19 cellular contexts compared by ENCODE assay signal in the genomic region with DNA sequence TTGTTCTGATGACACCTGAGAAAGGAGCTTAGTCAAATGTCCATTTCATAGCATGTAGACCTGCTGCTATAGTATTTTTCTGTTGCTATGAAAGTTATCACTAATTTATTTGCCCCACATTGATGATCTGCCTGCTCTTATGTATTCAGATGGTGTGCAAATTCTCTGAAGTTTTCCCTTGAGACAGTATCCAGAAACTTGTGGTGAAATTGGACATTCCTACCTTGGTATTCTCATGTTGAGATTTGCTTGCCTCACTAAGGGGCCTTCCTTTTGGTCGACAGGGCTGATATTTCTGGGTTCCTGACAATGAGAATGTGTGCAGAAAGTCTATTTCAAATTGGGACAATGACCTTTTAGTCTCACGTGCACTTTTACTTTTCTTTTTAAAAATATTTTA.
DNase-seq lines count a peak whose midpoint lies in the region; ATAC-seq and TF ChIP-seq lines count a peak whose summit lies in the region.
"Had no signal": no experiment of that assay in that cellular context is flagged by ENCODE, and none has a peak within 500 bp of the region (broad histone marks: within the 10 kb centered on the region; RNA-seq: fewer than 3 reads in every experiment).

No MANE protein-coding gene starts in this region.

- no peaks in the 10 kb centered on the region for H3K9me3 Mint-ChIP-seq in activated CD8-positive, alpha-beta T cell treated with anti-CD3 and anti-CD28 coated beads for 36 hours
- peaks cover 13% of the 10 kb centered on the region for H3K9me3 Mint-ChIP-seq in WTC11
- H3K9me3 Mint-ChIP-seq: HFFc6 had no signal

- peak overlapping the region; percentile 48 for H3K9ac ChIP-seq in mesenchymal stem cell (ENCODE audit: low read length)
- H3K9ac ChIP-seq: BLaER1 treated with 17β-estradiol and CSF1 and Interleukin-3, amounts not matched to agents 10 nM and 100 nM had no signal

- no peaks in the 10 kb centered on the region for H3K4me1 Mint-ChIP-seq in activated CD8-positive, alpha-beta T cell treated with anti-CD3 and anti-CD28 coated beads for 36 hours (ENCODE audit: low read depth)
- peaks cover 12% of the 10 kb centered on the region for H3K4me1 Mint-ChIP-seq in WTC11

- H4K8ac ChIP-seq in mesenchymal stem cell (ENCODE audit: low read length), result no peak overlapping the region

- DNase-seq in RWPE2 (ENCODE audit: low spot score) (no peak), choroid plexus epithelial cell (ENCODE audit: low read depth) (peak; percentile 47), mesenchymal stem cell (no peak), globus pallidus (ENCODE audit: low spot score) (no peak), WTC11 (ENCODE audit: low spot score) (no peak)
- DNase-seq in activated CD8-positive, alpha-beta T cell treated with anti-CD3 and anti-CD28 coated beads for 36 hours, result no peak
- DNase-seq: Calu3; CD8-positive, alpha-beta T cell; H7; NCI-H1417 treated with DMSO at 0.1 percent for 48 hours; NCI-H187 treated with DMSO at 0.1 percent for 48 hours; NCI-H2227 treated with DMSO at 0.1 percent for 48 hours; NCI-H510A treated with DMSO at 0.1 percent for 48 hours; NCI-H774; SHP77 treated with DMSO at 0.1 percent for 48 hours had no signal

- no peaks in the 10 kb centered on the region for H3K79me2 ChIP-seq in ACC112 (ENCODE audit: control insufficient read depth, insufficient read depth, low read length, unreplicated experiment)

- H3K36me3 ChIP-seq in ACC112 (ENCODE audit: insufficient read depth, low read length), result no peaks in the 10 kb centered on the region
- no peaks in the 10 kb centered on the region for H3K36me3 ChIP-seq in RWPE2 (ENCODE audit: low read depth)
- no peaks in the 10 kb centered on the region for H3K36me3 ChIP-seq in mesenchymal stem cell (ENCODE audit: control insufficient read depth in 1 of 2, insufficient read depth in 2 of 2, low read depth in 1 of 2, low read length in 2 of 2)
- H3K36me3 ChIP-seq: BLaER1 treated with 17β-estradiol and CSF1 and Interleukin-3, amounts not matched to agents 10 nM and 100 nM had no signal

- H4K91ac ChIP-seq in mesenchymal stem cell (ENCODE audit: low read length), result no peak overlapping the region

- no peak overlapping the region for H2BK5ac ChIP-seq in mesenchymal stem cell (ENCODE audit: low read depth, low read length, poor library complexity, severe bottlenecking)

- no peaks in the 10 kb centered on the region for H3K27me3 Mint-ChIP-seq in activated CD8-positive, alpha-beta T cell treated with anti-CD3 and anti-CD28 coated beads for 36 hours
- no peaks in the 10 kb centered on the region for H3K27me3 Mint-ChIP-seq in WTC11 (ENCODE audit: low read depth)

- no peak overlapping the region for H3K14ac ChIP-seq in mesenchymal stem cell (ENCODE audit: low read length in 2 of 2)

- no peak overlapping the region for H2BK15ac ChIP-seq in mesenchymal stem cell (ENCODE audit: low read depth, poor library complexity, severe bottlenecking)

- H3K27ac ChIP-seq in ACC112 (ENCODE audit: low read depth, low read length) (peak overlapping the region; percentile 54; the same call in 1 of the 2 replicates), RWPE2 (ENCODE audit: poor library complexity, severe bottlenecking) (peak overlapping the region; percentile 53), mesenchymal stem cell (ENCODE audit: low read length, poor library complexity, severe bottlenecking) (no peak overlapping the region)
- H3K27ac ChIP-seq: BLaER1 treated with 17β-estradiol and CSF1 and Interleukin-3, amounts not matched to agents 10 nM and 100 nM; HL-60 had no signal

- H3K4me3 ChIP-seq in ACC112 (ENCODE audit: low read depth, low read length) (0 out of 2 replicates have a peak overlapping the region, but pooled peaks have one; percentile 8), RWPE2 (ENCODE audit: severe bottlenecking) (no peak overlapping the region), choroid plexus epithelial cell (ENCODE audit: low read depth, low read length) (no peak overlapping the region), mesenchymal stem cell (ENCODE audit: insufficient read depth in 1 of 2, low read depth in 1 of 2, low read length in 2 of 2) (no peak overlapping the region)
- H3K4me3 ChIP-seq: BLaER1 treated with 17β-estradiol and CSF1 and Interleukin-3, amounts not matched to agents 10 nM and 100 nM had no signal

- POLR2A ChIA-PET in activated CD8-positive, alpha-beta T cell treated with anti-CD3 and anti-CD28 coated beads for 36 hours (lab: Charles Lee), result no interaction called here
- POLR2A ChIA-PET in WTC11 (lab: Charles Lee), result no interaction called here

- H3K36me3 Mint-ChIP-seq in activated CD8-positive, alpha-beta T cell treated with anti-CD3 and anti-CD28 coated beads for 36 hours (ENCODE audit: low read depth), result no peaks in the 10 kb centered on the region
- H3K36me3 Mint-ChIP-seq in WTC11, result 0 out of 2 replicates have a peak, but pooled peaks cover 3% of the 10 kb centered on the region
- H3K36me3 Mint-ChIP-seq: CD8-positive, alpha-beta T cell had no signal

- H2BK120ac ChIP-seq in mesenchymal stem cell (ENCODE audit: low read depth, low read length), result no peak overlapping the region

- H3K4me1 ChIP-seq in ACC112 (ENCODE audit: control insufficient read depth, insufficient read depth, low read length, unreplicated experiment) (peaks cover 11% of the 10 kb centered on the region), RWPE2 (ENCODE audit: insufficient read depth, poor library complexity, severe bottlenecking) (peaks cover 15% of the 10 kb centered on the region), mesenchymal stem cell (ENCODE audit: control insufficient read depth, insufficient read depth, low read depth, low read length) (no peaks in the 10 kb centered on the region)

- WGBS in mesenchymal stem cell, result 29% methylated on average over 1 of the region's 2 CpGs

- H3K23ac ChIP-seq in mesenchymal stem cell (ENCODE audit: low read length in 2 of 2), result no peak overlapping the region

- no peak overlapping the region for H2AK5ac ChIP-seq in mesenchymal stem cell (ENCODE audit: low read length, severe bottlenecking)

- no peak overlapping the region for H3K4me3 Mint-ChIP-seq in activated CD8-positive, alpha-beta T cell treated with anti-CD3 and anti-CD28 coated beads for 36 hours
- H3K4me3 Mint-ChIP-seq in WTC11, result no peak overlapping the region
- H3K4me3 Mint-ChIP-seq: CD8-positive, alpha-beta T cell had no signal

- no peak overlapping the region for H3K18ac ChIP-seq in mesenchymal stem cell (ENCODE audit: low read depth in 1 of 2, low read length in 2 of 2)

- H3K9me3 ChIP-seq in RWPE2 (ENCODE audit: severe bottlenecking) (no peaks in the 10 kb centered on the region), mesenchymal stem cell (ENCODE audit: control insufficient read depth, low read length) (no peaks in the 10 kb centered on the region)

- H3K79me1 ChIP-seq in mesenchymal stem cell (replicated peaks; ENCODE audit: low read length, poor library complexity, severe bottlenecking), result no peaks in the 10 kb centered on the region

- CTCF ChIA-PET in activated CD8-positive, alpha-beta T cell treated with anti-CD3 and anti-CD28 coated beads for 36 hours (lab: Charles Lee), result no interaction called here
- CTCF ChIA-PET in WTC11 (lab: Charles Lee), result no interaction called here

- H3K4ac ChIP-seq in mesenchymal stem cell (ENCODE audit: low read depth in 1 of 2, low read length in 2 of 2), result no peak overlapping the region

- no peak overlapping the region for H3K4me2 ChIP-seq in mesenchymal stem cell (ENCODE audit: low read length, poor library complexity, severe bottlenecking)
- H3K4me2 ChIP-seq: BLaER1 treated with 17β-estradiol and CSF1 and Interleukin-3, amounts not matched to agents 10 nM and 100 nM had no signal

- H2BK12ac ChIP-seq in mesenchymal stem cell (ENCODE audit: low read length in 2 of 2), result peak overlapping the region in 1 of 2 experiments; percentile 45

- H3K27ac Mint-ChIP-seq in activated CD8-positive, alpha-beta T cell treated with anti-CD3 and anti-CD28 coated beads for 36 hours, result no peak overlapping the region
- H3K27ac Mint-ChIP-seq in WTC11, result no peak overlapping the region
- H3K27ac Mint-ChIP-seq: CD8-positive, alpha-beta T cell had no signal

- H2AFZ ChIP-seq in ACC112 (ENCODE audit: low read length, unreplicated experiment) (peak overlapping the region; percentile 43), mesenchymal stem cell (ENCODE audit: low read depth, low read length) (no peak overlapping the region)

- TF ChIP-seq CTCF in RWPE2 (IDR thresholded peaks at IDR 0.05; ENCODE audit: poor library complexity, severe bottlenecking) (no peak), choroid plexus epithelial cell (conservative IDR thresholded peaks at IDR 0.05; ENCODE audit: low read depth, low read length) (no peak), WTC11 (IDR thresholded peaks at IDR 0.05) (no peak)
- TF ChIP-seq CTCF in activated CD8-positive, alpha-beta T cell treated with anti-CD3 and anti-CD28 coated beads for 36 hours (IDR thresholded peaks at IDR 0.05), result no peak

- intact Hi-C loops in activated CD8-positive, alpha-beta T cell treated with anti-CD3 and anti-CD28 coated beads for 36 hours (cut with micrococcal nuclease), result no loop called here

- no peak for ATAC-seq in RWPE2 (ENCODE audit: low read depth)
- ATAC-seq in activated CD8-positive, alpha-beta T cell treated with anti-CD3 and anti-CD28 coated beads for 36 hours, result no peak
- no peak for ATAC-seq in WTC11
- ATAC-seq: CD8-positive, alpha-beta T cell had no signal

- H3K27me3 ChIP-seq in ACC112 (ENCODE audit: insufficient read depth, low read length) (no peaks in the 10 kb centered on the region), RWPE2 (ENCODE audit: insufficient read depth, poor library complexity, severe bottlenecking) (no peaks in the 10 kb centered on the region), mesenchymal stem cell (ENCODE audit: control insufficient read depth in 1 of 2, insufficient read depth in 1 of 2, low read length in 2 of 2) (no peaks in the 10 kb centered on the region)
- H3K27me3 ChIP-seq: BLaER1 treated with 17β-estradiol and CSF1 and Interleukin-3, amounts not matched to agents 10 nM and 100 nM had no signal

TF ChIP-seq in WTC11, 78 proteins besides CTCF, POLR2A, EP300 and RAD21 (continues in another document):
- TF ChIP-seq CBFB (CRISPR knock-in tag; IDR thresholded peaks at IDR 0.05; ENCODE audit: low read depth) (no peak), ZNF138 (CRISPR knock-in tag; conservative IDR thresholded peaks at IDR 0.05) (no peak), CREM (CRISPR knock-in tag; IDR thresholded peaks at IDR 0.05) (no peak), MYBL2 (CRISPR knock-in tag; IDR thresholded peaks at IDR 0.05) (no peak)
